10 cellular contexts compared by ENCODE assay signal in genomic region chr2:86223098-86223681, GRCh38. TPM values are rescaled to one million over a fixed set of nuclear protein-coding genes. Genes with fewer than 3 reads are reported as not detected.
DNase-seq lines count a peak whose midpoint lies in the region; TF ChIP-seq lines count a peak whose summit lies in the region.
"Had no signal": no experiment of that assay in that cellular context is flagged by ENCODE, and none has a peak within 500 bp of the region (broad histone marks: within the 10 kb centered on the region; RNA-seq: fewer than 3 reads in every experiment).

No MANE protein-coding gene starts in this region.

- no peaks in the 10 kb centered on the region for H3K9me3 Mint-ChIP-seq in osteocyte (ENCODE audit: unreplicated experiment)
- H3K9me3 Mint-ChIP-seq: stimulated activated naive CD8-positive, alpha-beta T cell treated with anti-CD3 and anti-CD28 coated beads, Interleukin-15, Interleukin-2, amounts not matched to agents 100 ng/mL and 50 ng/mL, for 24 hours had no signal

- H3K27ac ChIP-seq in cardiac muscle cell = peak overlapping the region; percentile 61
- H3K27ac ChIP-seq: parathyroid adenoma had no signal

- no peaks in the 10 kb centered on the region for H3K9me3 ChIP-seq in BE2C
- no peaks in the 10 kb centered on the region for H3K9me3 ChIP-seq in cardiac muscle cell (ENCODE audit: low read depth)

- no peak overlapping the region for H3K4me3 ChIP-seq in BE2C (ENCODE audit: low read depth, low read length)
- no peak overlapping the region for H3K4me3 ChIP-seq in cardiac muscle cell

- no peaks in the 10 kb centered on the region for H3K36me3 Mint-ChIP-seq in osteocyte (ENCODE audit: unreplicated experiment)

- TF ChIP-seq CTCF in BE2C (IDR thresholded peaks at IDR 0.05; ENCODE audit: low read depth, low read length) (no peak), cardiac muscle cell (IDR thresholded peaks at IDR 0.05; ENCODE audit: low read depth, low read length) (no peak), osteocyte (IDR thresholded peaks at IDR 0.05) (no peak)

- H3K4me1 Mint-ChIP-seq in osteocyte (ENCODE audit: unreplicated experiment) = peaks cover 13% of the 10 kb centered on the region

- DNase-seq in BE2C (peak; percentile 19), amniotic epithelial cell (ENCODE audit: low read depth) (peak; percentile 61), cardiac muscle cell (ENCODE audit: low read depth in 1 of 2, low spot score in 1 of 2) (peak; percentile 66 to 72), osteocyte (ENCODE audit: extremely low spot score, unreplicated experiment) (peak; percentile 60), NCI-H2029 (lab: John Stamatoyannopoulos, UW) (no peak), SW480 (ENCODE audit: low spot score) (no peak), NCI-H1417 (lab: John Stamatoyannopoulos, UW) (no peak)
- no peak for DNase-seq in stimulated activated naive CD4-positive, alpha-beta T cell (lab: John Stamatoyannopoulos, UW)

- H3K4me3 Mint-ChIP-seq in osteocyte (ENCODE audit: unreplicated experiment) = no peak overlapping the region
- H3K4me3 Mint-ChIP-seq: stimulated activated naive CD8-positive, alpha-beta T cell treated with anti-CD3 and anti-CD28 coated beads, Interleukin-15, Interleukin-2, amounts not matched to agents 100 ng/mL and 50 ng/mL, for 24 hours had no signal

- no peaks in the 10 kb centered on the region for H3K27me3 ChIP-seq in BE2C
- no peaks in the 10 kb centered on the region for H3K27me3 ChIP-seq in cardiac muscle cell

- no peaks in the 10 kb centered on the region for H3K27me3 Mint-ChIP-seq in osteocyte (ENCODE audit: unreplicated experiment)
- H3K27me3 Mint-ChIP-seq: stimulated activated naive CD8-positive, alpha-beta T cell treated with anti-CD3 and anti-CD28 coated beads, Interleukin-15, Interleukin-2, amounts not matched to agents 100 ng/mL and 50 ng/mL, for 24 hours had no signal

- no peak overlapping the region for H3K27ac Mint-ChIP-seq in osteocyte (ENCODE audit: unreplicated experiment)

- H3K4me1 ChIP-seq in BE2C (no peaks in the 10 kb centered on the region), cardiac muscle cell (ENCODE audit: low read depth) (peaks cover 20% of the 10 kb centered on the region)
- H3K4me1 ChIP-seq: parathyroid adenoma had no signal

- no peaks in the 10 kb centered on the region for H3K36me3 ChIP-seq in BE2C
- H3K36me3 ChIP-seq in cardiac muscle cell = no peaks in the 10 kb centered on the region

RNA-seq across cellular contexts. Expression of gene MRPL35, which starts 23.9 kb away (rescaled TPM):
- polyA plus RNA-seq in BE2C (2012; ENCODE audit: insufficient read depth, insufficient read length, low read depth) = 24.3 TPM
- total RNA-seq in cardiac muscle cell (22.1 and 22.6 TPM in 2 replicates), osteocyte (27.1 and 27.5 TPM in 2 replicates)
- 24.4 and 30.2 TPM in 2 replicates for polyA plus RNA-seq in cardiac muscle cell

RNA-seq across cellular contexts. Expression of gene IMMT, which starts 27.9 kb away (rescaled TPM):
- polyA plus RNA-seq in BE2C (2012; ENCODE audit: insufficient read depth, insufficient read length, low read depth) = 48.0 TPM
- total RNA-seq in cardiac muscle cell (107 and 112 TPM in 2 replicates), osteocyte (79.9 and 81.8 TPM in 2 replicates)
- 188 and 196 TPM in 2 replicates for polyA plus RNA-seq in cardiac muscle cell

Comparison
In these comparisons a context has a peak if more than half of its experiments do, and no peak if none do; other contexts are left out.
1. DNase-seq: peak in BE2C (single experiment), amniotic epithelial cell (single experiment), cardiac muscle cell (2 of 2) and osteocyte (single experiment); none in NCI-H2029 (single experiment), SW480 (single experiment), NCI-H1417 (0 of 3) and stimulated activated naive CD4-positive, alpha-beta T cell (0 of 6).